Comparison of ENCODE assay signal across 21 cellular contexts in the genomic region with DNA sequence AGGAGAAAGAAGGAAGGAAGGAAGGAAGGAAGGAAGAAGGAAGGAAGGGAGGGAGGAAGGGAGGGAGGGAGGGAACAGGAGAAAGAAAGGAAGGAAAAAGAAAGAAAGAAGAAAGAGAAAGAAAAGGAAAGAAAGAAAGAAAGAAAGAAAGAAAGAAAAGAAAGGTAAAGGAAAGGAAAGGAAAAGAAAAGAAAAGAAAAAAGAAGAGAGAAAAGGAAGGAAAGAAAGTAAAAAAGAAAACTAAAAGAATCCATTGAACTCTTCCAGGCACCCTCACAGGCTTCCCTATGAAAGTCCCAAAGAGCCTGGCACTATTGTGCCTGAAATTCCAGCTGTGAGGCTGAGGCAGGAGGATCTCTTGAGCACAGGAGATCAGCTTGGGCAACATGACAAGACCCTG. TPM values are rescaled to one million over a fixed set of nuclear protein-coding genes. Genes with fewer than 3 reads are reported as not detected.
DNase-seq lines count a peak whose midpoint lies in the region; ATAC-seq, FAIRE-seq and TF ChIP-seq lines count a peak whose summit lies in the region.
"Had no signal": no experiment of that assay in that cellular context is flagged by ENCODE, and none has a peak within 500 bp of the region (broad histone marks: within the 10 kb centered on the region; RNA-seq: fewer than 3 reads in every experiment).

No MANE protein-coding gene starts in this region.

- no peaks in the 10 kb centered on the region for H3K23me2 ChIP-seq in H1 (ENCODE audit: low read depth, low read length)

- H4K8ac ChIP-seq in H1 (ENCODE audit: extremely low read depth, insufficient read depth, low read length) (no peak overlapping the region), trophoblast cell (ENCODE audit: low read depth, low read length) (no peak overlapping the region)

- no TSS peak for BruUV-seq in PC-3 (replicated peaks; lab: Mats Ljungman, UMichigan)

- H2BK120ac ChIP-seq in H1 (replicated peaks; ENCODE audit: low read depth, low read length) (peak overlapping the region; percentile 61), trophoblast cell (ENCODE audit: insufficient read depth, low read length, poor library complexity) (peak overlapping the region; percentile 25)

- CTCF ChIA-PET in A549 (lab: Yijun Ruan, JAX) = no interaction called here
- CTCF ChIA-PET in PC-3 (lab: Charles Lee) = no interaction called here
- CTCF ChIA-PET in H1 (lab: Charles Lee; ENCODE audit: partially characterized antibody) = interaction anchor here (0.6 to 1.2 kb wide), 2 partner anchors 72 to 114 kb away, joined by 3 read pairs; no protein-coding TSS in a partner anchor

- peak overlapping the region; percentile 50 to 80 for H3K27ac ChIP-seq in A549
- H3K27ac ChIP-seq in PC-3 (ENCODE audit: low read length) = no peak overlapping the region
- no peak overlapping the region for H3K27ac ChIP-seq in H1 (ENCODE audit: low read depth, low read length)
- H3K27ac ChIP-seq in trophoblast cell (ENCODE audit: low read depth, low read length) = peak overlapping the region; percentile 35
- H3K27ac ChIP-seq in substantia nigra (ENCODE audit: low read depth, low read length, poor library complexity, severe bottlenecking) = no peak overlapping the region
- H3K27ac ChIP-seq: 22Rv1, BLaER1 had no signal

- no peak overlapping the region for H3K18ac ChIP-seq in H1 (ENCODE audit: extremely low read depth, low read length)
- no peak overlapping the region for H3K18ac ChIP-seq in trophoblast cell (ENCODE audit: low read length)

- H3K9ac ChIP-seq in PC-3 (ENCODE audit: low read length) (no peak overlapping the region), H1 (replicated peaks in 1 of 4; ENCODE audit: extremely low read depth in 1 of 4, low read depth in 3 of 4, low read length in 3 of 4) (no peak overlapping the region), trophoblast cell (ENCODE audit: low read length) (no peak overlapping the region)
- H3K9ac ChIP-seq: BLaER1 had no signal

- no peak for DNase-seq in A549 (ENCODE audit: low read depth in 1 of 2, low spot score in 1 of 2)
- DNase-seq in PC-3 = no peak
- DNase-seq in H1 (ENCODE audit: low read depth in 1 of 2, low spot score in 2 of 2) = no peak
- peak in 1 of 2 donors; percentile 14 for DNase-seq in trophoblast cell
- DNase-seq in GM12891 (ENCODE audit: insufficient read length, low spot score) = no peak
- no peak for DNase-seq in substantia nigra (lab: John Stamatoyannopoulos, UW)
- DNase-seq: Calu3; CD4-positive, alpha-beta memory T cell; DMS79 treated with DMSO at 0.1 percent for 48 hours; GOT3; H9; KBM-7 had no signal

- H2BK20ac ChIP-seq in H1 (ENCODE audit: low read length) = no peak overlapping the region

- H3K79me1 ChIP-seq in H1 (ENCODE audit: low read depth, low read length) = peaks cover 2% of the 10 kb centered on the region; the same call in 1 of the 2 replicates
- H3K79me1 ChIP-seq in trophoblast cell (ENCODE audit: low read length) = peaks cover 35% of the 10 kb centered on the region

- H3K9me3 ChIP-seq in A549 (no peaks in the 10 kb centered on the region), PC-3 (ENCODE audit: low read length) (no peaks in the 10 kb centered on the region), H1 (ENCODE audit: insufficient read depth in 2 of 2, low read depth in 1 of 2, low read length in 1 of 2) (no peaks in the 10 kb centered on the region), trophoblast cell (ENCODE audit: insufficient read depth, low read depth, low read length) (no peaks in the 10 kb centered on the region)
- H3K9me3 ChIP-seq: BLaER1 had no signal

- no peaks in the 10 kb centered on the region for H3K79me2 ChIP-seq in PC-3 (ENCODE audit: low read length)
- no peaks in the 10 kb centered on the region for H3K79me2 ChIP-seq in H1 (ENCODE audit: control insufficient read depth in 1 of 2, insufficient read depth in 2 of 2, low read length in 2 of 2)
- peaks cover 14% of the 10 kb centered on the region for H3K79me2 ChIP-seq in trophoblast cell (ENCODE audit: control insufficient read depth, insufficient read depth, low read length, poor library complexity)

- no peak overlapping the region for H4K91ac ChIP-seq in H1 (replicated peaks; ENCODE audit: insufficient read length, low read length)
- H4K91ac ChIP-seq in trophoblast cell (ENCODE audit: low read depth, low read length) = peak overlapping the region; percentile 88

- no peak for TF ChIP-seq POLR2A in A549 (IDR thresholded peaks at IDR 0.05; ENCODE audit: low read length)
- TF ChIP-seq POLR2A in H1 (IDR thresholded peaks at IDR 0.05; ENCODE audit: control extremely low read depth in 1 of 2, low read depth in 2 of 2, low read length in 2 of 2) = no peak
- no peak for TF ChIP-seq POLR2A in GM12891 (IDR thresholded peaks at IDR 0.05; ENCODE audit: low read depth, low read length)

- ATAC-seq in A549 (no peak), PC-3 (no peak), HG02610 (IDR thresholded peaks at IDR 0.05; ENCODE audit: unreplicated experiment) (no peak)
- ATAC-seq: GM12878 had no signal

- H2BK15ac ChIP-seq in H1 (ENCODE audit: low read length) = no peak overlapping the region

- H3K23ac ChIP-seq in H1 (ENCODE audit: insufficient read length) (no peak overlapping the region), trophoblast cell (ENCODE audit: low read length) (no peak overlapping the region)

- intact Hi-C loops in PC-3 (cut with micrococcal nuclease) = no loop called here

- H3K27me3 ChIP-seq in PC-3 (ENCODE audit: low read length) = no peaks in the 10 kb centered on the region
- no peaks in the 10 kb centered on the region for H3K27me3 ChIP-seq in H1 (replicated peaks in 1 of 4; ENCODE audit: control insufficient read depth in 3 of 4, extremely low read depth in 1 of 4, insufficient read depth in 3 of 4, low read length in 3 of 4)
- H3K27me3 ChIP-seq in trophoblast cell (ENCODE audit: insufficient read depth, low read length) = no peaks in the 10 kb centered on the region
- H3K27me3 ChIP-seq: BLaER1 had no signal

- no peak overlapping the region for H4K12ac ChIP-seq in trophoblast cell (ENCODE audit: low read depth, low read length)

- H3K4ac ChIP-seq in H1 (replicated peaks; ENCODE audit: insufficient read length, low read depth, low read length) (no peak overlapping the region), trophoblast cell (ENCODE audit: low read depth, low read length) (peak overlapping the region; percentile 91)

- TF ChIP-seq EP300 in A549 (IDR thresholded peaks at IDR 0.05) (no peak), H1 (IDR thresholded peaks at IDR 0.05; ENCODE audit: borderline replicate concordance in 1 of 2, low read depth in 2 of 2, low read length in 2 of 2) (no peak)

- no peak overlapping the region for H3K56ac ChIP-seq in H1 (replicated peaks; ENCODE audit: insufficient read length, low read depth, low read length)

- FAIRE-seq in A549 (lab: Jason Lieb, UNC) = no peak
- no peak for FAIRE-seq in H1 (lab: Jason Lieb, UNC)
- no peak for FAIRE-seq in GM12891 (lab: Jason Lieb, UNC)
- FAIRE-seq: GM12878, GM18507, HTR-8/SVneo had no signal

- no peak overlapping the region for H3K14ac ChIP-seq in H1 (ENCODE audit: insufficient read length)
- no peak overlapping the region for H3K14ac ChIP-seq in trophoblast cell (ENCODE audit: low read length)

- H2AFZ ChIP-seq in PC-3 (ENCODE audit: low read length) (no peak overlapping the region), H1 (ENCODE audit: low read length) (no peak overlapping the region), trophoblast cell (ENCODE audit: insufficient read depth, low read length, poor library complexity) (no peak overlapping the region)

- peak overlapping the region; percentile 65 for H3K4me2 ChIP-seq in A549
- 0 out of 2 replicates have a peak overlapping the region, but pooled peaks have one; percentile 2 for H3K4me2 ChIP-seq in PC-3 (ENCODE audit: low read length)
- no peak overlapping the region for H3K4me2 ChIP-seq in H1 (ENCODE audit: insufficient read depth in 1 of 2, low read depth in 2 of 2, low read length in 2 of 2)
- no peak overlapping the region for H3K4me2 ChIP-seq in trophoblast cell (ENCODE audit: low read length)
- H3K4me2 ChIP-seq: BLaER1 had no signal

- H3K4me3 ChIP-seq in A549 = no peak overlapping the region
- H3K4me3 ChIP-seq in PC-3 (ENCODE audit: low read length) = no peak overlapping the region
- H3K4me3 ChIP-seq in H1 (ENCODE audit: extremely low read depth in 1 of 4, insufficient read depth in 2 of 4, low read depth in 3 of 4, low read length in 4 of 4) = no peak overlapping the region
- no peak overlapping the region for H3K4me3 ChIP-seq in trophoblast cell (ENCODE audit: low read depth, low read length)
- H3K4me3 ChIP-seq: BLaER1, GM12878 had no signal

- TF ChIP-seq RAD21 in A549 (conservative IDR thresholded peaks at IDR 0.05 in 1 of 2, IDR thresholded peaks at IDR 0.05 in 1 of 2) (no peak), H1 (IDR thresholded peaks at IDR 0.05 in 1 of 2, conservative IDR thresholded peaks at IDR 0.05 in 1 of 2; ENCODE audit: low read depth in 2 of 2, low read length in 2 of 2) (no peak)

- H4K20me1 ChIP-seq in PC-3 (ENCODE audit: low read length) (no peaks in the 10 kb centered on the region), H1 (replicated peaks in 1 of 2; ENCODE audit: control insufficient read depth in 1 of 2, insufficient read depth in 2 of 2, low read length in 2 of 2) (no peaks in the 10 kb centered on the region)
- H4K20me1 ChIP-seq: BLaER1 had no signal

- no peaks in the 10 kb centered on the region for H3K9me2 ChIP-seq in PC-3 (replicated peaks; ENCODE audit: low read length)

- POLR2A ChIA-PET in A549 (lab: Yijun Ruan, JAX) = no interaction called here
- POLR2A ChIA-PET in PC-3 (lab: Charles Lee; ENCODE audit: unreplicated experiment) = no interaction called here
- POLR2A ChIA-PET in H1 (lab: Charles Lee; ENCODE audit: partially characterized antibody) = no interaction called here

- no peak overlapping the region for H2BK12ac ChIP-seq in H1 (ENCODE audit: low read depth, low read length)
- H2BK12ac ChIP-seq in trophoblast cell (ENCODE audit: low read length) = peak overlapping the region; percentile 27

- TF ChIP-seq CTCF in A549 (IDR thresholded peaks at IDR 0.05) (no peak), PC-3 (conservative IDR thresholded peaks at IDR 0.05; ENCODE audit: low read depth, low read length) (no peak), H1 (IDR thresholded peaks at IDR 0.05; ENCODE audit: control extremely low read depth in 1 of 3, insufficient read depth in 1 of 3, low read depth in 1 of 3, low read length in 3 of 3) (no peak)

- H2BK5ac ChIP-seq in H1 (ENCODE audit: low read depth, low read length) (no peak overlapping the region), trophoblast cell (ENCODE audit: low read depth, low read length, poor library complexity) (no peak overlapping the region)

- no peaks in the 10 kb centered on the region for H3F3A ChIP-seq in PC-3 (ENCODE audit: low read length, unreplicated experiment)

- H3K36me3 ChIP-seq in PC-3 (ENCODE audit: low read depth, low read length) (no peaks in the 10 kb centered on the region), H1 (ENCODE audit: control insufficient read depth in 2 of 4, insufficient read depth in 4 of 4, low read length in 3 of 4) (no peaks in the 10 kb centered on the region), trophoblast cell (ENCODE audit: control insufficient read depth in 1 of 2, insufficient read depth in 2 of 2, low read length in 2 of 2) (peaks cover 3% of the 10 kb centered on the region in 2 experiments)
- H3K36me3 ChIP-seq: BLaER1 had no signal

- H4K5ac ChIP-seq in H1 (ENCODE audit: insufficient read length, low read depth, low read length) = no peak overlapping the region

- H2AK5ac ChIP-seq in H1 (ENCODE audit: low read depth, low read length) = no peak overlapping the region
- H2AK5ac ChIP-seq in trophoblast cell (ENCODE audit: low read length) = no peak overlapping the region

- H3K4me1 ChIP-seq in A549 = peaks cover 59% of the 10 kb centered on the region
- peaks cover 49% of the 10 kb centered on the region for H3K4me1 ChIP-seq in PC-3 (ENCODE audit: insufficient read depth, low read length)
- peaks cover 0 to 18% (median 14%) of the 10 kb centered on the region in 4 experiments; a peak in 5 of 7 replicates for H3K4me1 ChIP-seq in H1 (replicated peaks in 1 of 4; ENCODE audit: control insufficient read depth in 3 of 4, insufficient read depth in 4 of 4, low read length in 3 of 4)
- H3K4me1 ChIP-seq in trophoblast cell (ENCODE audit: control insufficient read depth in 1 of 2, insufficient read depth in 2 of 2, low read length in 2 of 2) = peaks cover 20 to 32% of the 10 kb centered on the region in 2 experiments

RNA-seq across cellular contexts. Expression of a gene that starts 11.5 kb away (rescaled TPM):
- polyA plus RNA-seq in A549 (2011; rRNA removed) = 53.5 and 55.3 TPM in 2 replicates
- polyA plus RNA-seq in A549 (2012; cell fraction: cytosol; rRNA removed) = 16.9 and 20.2 TPM in 2 replicates
- polyA plus RNA-seq in A549 (2012; cell fraction: nucleus; rRNA removed) = 14.1 and 19.5 TPM in 2 replicates
- 27.9 to 29.0 TPM (median 28.1 TPM) in 3 replicates for polyA plus RNA-seq in A549 (2017; fragmentation: RNase III; extraction: RNeasy Plus Mini Kit Qiagen cat#74134 plus additional on column Dnase treatment)
- polyA minus RNA-seq in A549 (2011; rRNA and poly(A)+ RNA removed) = 32.6 and 34.2 TPM in 2 replicates
- total RNA-seq in PC-3 (2014; rRNA removed) = not detected in 2 replicates
- 3.4 and 4.6 TPM in 2 replicates for total RNA-seq in H1 (2021; fragmentation: NEBNext Ultra II Directional; extraction: Animal tissue kit (Norgen Biotek cat#: 25700))
- 1.5 and 2.4 TPM in 2 replicates for polyA plus RNA-seq in H1 (2011; rRNA removed)
- polyA plus RNA-seq in H1 (2011; cell fraction: cytosol; rRNA removed) = 2.6 TPM
- 1.5 TPM for polyA plus RNA-seq in H1 (2011; cell fraction: nucleus; rRNA removed)
- polyA plus RNA-seq in H1 (2012, experiment 1 of 2) = 1.9 to 3.0 TPM (median 2.8 TPM) in 4 replicates
- polyA plus RNA-seq in H1 (2012, experiment 2 of 2) = 0.28 TPM
- polyA plus RNA-seq in H1 (2013, experiment 1 of 2) = 5.3 TPM
- polyA plus RNA-seq in H1 (2013, experiment 2 of 2) = 5.4 TPM
- polyA minus RNA-seq in H1 (2011; rRNA and poly(A)+ RNA removed) = 4.3 and 5.2 TPM in 2 replicates
- polyA minus RNA-seq in H1 (2011; cell fraction: cytosol; rRNA and poly(A)+ RNA removed) = 3.5 TPM
- 2.8 TPM for polyA minus RNA-seq in H1 (2011; cell fraction: nucleus; rRNA and poly(A)+ RNA removed)
- 35.7 and 36.7 TPM in 2 replicates for polyA plus RNA-seq in trophoblast cell (2013)
- 0.04 TPM for polyA plus RNA-seq in GM12891 (2012; ENCODE audit: low read depth, missing spikeins)
- total RNA-seq: A673 had no signal
- polyA plus RNA-seq: CD14-positive monocyte, IgD-negative memory B cell had no signal

Comparison
In these comparisons a context has a peak if more than half of its experiments do, and no peak if none do; other contexts are left out.
1. H3K27ac ChIP-seq: peak in A549 (2 of 2) and trophoblast cell (single experiment); none in PC-3 (single experiment), H1 (single experiment) and substantia nigra (single experiment).
2. H3K4me2 ChIP-seq: peak in A549 (single experiment) and PC-3 (single experiment); none in H1 (0 of 2) and trophoblast cell (single experiment).